Comparison of ENCODE assay signal across 8 cellular contexts in the genomic region with DNA sequence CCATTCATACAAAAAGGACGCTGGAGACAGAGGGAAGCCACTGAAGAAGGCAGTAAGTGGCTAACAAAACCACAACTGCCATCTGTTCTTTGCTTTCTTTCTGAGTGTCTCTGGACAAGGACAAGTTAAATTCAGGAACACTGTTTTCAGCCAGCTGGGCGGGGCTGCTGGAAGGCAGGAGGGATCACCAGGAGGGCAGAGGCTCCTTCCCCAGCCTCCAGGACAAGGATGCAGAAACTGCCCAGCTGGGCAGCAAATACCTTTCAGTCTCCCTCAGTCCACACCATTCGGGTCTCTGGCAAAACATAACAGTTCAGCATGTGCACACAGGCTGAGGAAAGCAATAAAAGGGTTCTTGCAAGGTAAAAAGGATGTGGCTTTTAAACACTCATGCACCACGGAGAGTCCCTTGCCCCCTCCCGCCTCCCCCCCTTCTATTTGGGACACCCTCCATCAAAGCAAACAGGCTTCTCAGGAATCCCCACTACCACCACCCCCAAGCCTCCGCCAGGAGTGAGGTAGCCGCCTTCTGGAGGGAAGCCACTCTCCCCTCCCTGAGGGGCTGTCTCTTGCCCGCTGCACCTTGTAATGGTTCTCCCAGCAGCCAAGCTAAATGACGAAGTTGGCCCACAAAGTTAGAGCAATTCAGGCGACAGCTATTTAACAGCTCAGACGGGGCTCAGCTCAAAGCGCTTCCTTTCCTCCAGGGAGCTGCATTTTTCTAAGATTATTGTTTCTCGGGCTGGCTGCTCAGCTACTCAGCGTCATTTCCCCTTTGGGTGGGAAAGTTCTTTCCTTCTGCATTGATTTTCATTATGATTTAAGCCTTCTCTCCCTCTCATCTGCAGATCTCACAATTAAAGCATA. TPM values are rescaled to one million over a fixed set of nuclear protein-coding genes. Genes with fewer than 3 reads are reported as not detected.
A peak's percentile ranks its signal among the peaks of the same experiment; 100 is the strongest.
DNase-seq lines count a peak whose midpoint lies in the region; ATAC-seq and TF ChIP-seq lines count a peak whose summit lies in the region.

No MANE protein-coding gene starts in this region.

- peaks cover 38% of the 10 kb centered on the region for H3K79me1 ChIP-seq in mesendoderm (ENCODE audit: low read length)

- H3K27me3 Mint-ChIP-seq in chondrocyte (ENCODE audit: low read depth), result no peaks in the 10 kb centered on the region

- H3K79me2 ChIP-seq in mesendoderm (ENCODE audit: control insufficient read depth, insufficient read depth, low read length), result peaks cover 81% of the 10 kb centered on the region

- H3K4ac ChIP-seq in mesendoderm (ENCODE audit: low read depth, low read length), result no peak overlapping the region

- peaks cover 10% of the 10 kb centered on the region for H3K36me3 ChIP-seq in mesendoderm (ENCODE audit: control insufficient read depth, insufficient read depth, low read length)

- no peaks in the 10 kb centered on the region for H3K27me3 ChIP-seq in mesendoderm (ENCODE audit: insufficient read depth, low read length, poor library complexity)

- peaks cover 72% of the 10 kb centered on the region for H3K4me1 Mint-ChIP-seq in chondrocyte (ENCODE audit: low read depth)

- H3K27ac Mint-ChIP-seq in chondrocyte (ENCODE audit: unreplicated experiment), result peak overlapping the region; percentile 96

- no peak overlapping the region for H3K4me3 ChIP-seq in mesendoderm (ENCODE audit: low read length)

- no peak overlapping the region for H2BK15ac ChIP-seq in mesendoderm (replicated peaks; ENCODE audit: low read depth)

- peak; percentile 75 for DNase-seq in AG08395 (ENCODE audit: low spot score)
- DNase-seq in HS-27A (ENCODE audit: low read depth), result peak; percentile 65
- peak; percentile 44 for DNase-seq in activated CD4-positive, CD25-positive, alpha-beta regulatory T cell treated with anti-CD3 and anti-CD28 coated beads, Interleukin-2, amount 50 U/mL, for 72 hours
- no peak for DNase-seq in chondrocyte (ENCODE audit: low spot score)
- DNase-seq in mesendoderm, result peak; percentile 86
- DNase-seq in stimulated activated CD8-positive, alpha-beta memory T cell treated with anti-CD3 and anti-CD28 coated beads, Interleukin-2, amount 100 ng/mL, for 1 hour (ENCODE audit: low read depth in 2 of 2), result peak; percentile 41 to 47

- H3K18ac ChIP-seq in mesendoderm (ENCODE audit: low read length), result peak overlapping the region; percentile 18

- no peak overlapping the region for H2AK5ac ChIP-seq in mesendoderm (ENCODE audit: low read length)

- H3K36me3 Mint-ChIP-seq in chondrocyte (ENCODE audit: low read depth), result peaks cover 7% of the 10 kb centered on the region

- H3K9me3 Mint-ChIP-seq in chondrocyte (ENCODE audit: low read depth), result no peaks in the 10 kb centered on the region

- H3K4me1 ChIP-seq in mesendoderm (ENCODE audit: control insufficient read depth, low read depth, low read length), result peaks cover 40% of the 10 kb centered on the region

- peak overlapping the region; percentile 74 for H3K27ac ChIP-seq in mesendoderm (ENCODE audit: low read depth, low read length)

- peak overlapping the region; percentile 45 for H3K4me2 ChIP-seq in mesendoderm (ENCODE audit: low read length)

- no CpG with 5 or more reads among the region's 14 CpGs for WGBS in mesendoderm (ENCODE audit: extremely low coverage, insufficient coverage, low lambda C conversion rate)

- no peak for TF ChIP-seq CTCF in chondrocyte (IDR thresholded peaks at IDR 0.05)

- H3K9ac ChIP-seq in mesendoderm (ENCODE audit: low read length), result peak overlapping the region; percentile 48

- no peak overlapping the region for H2BK5ac ChIP-seq in mesendoderm (ENCODE audit: low read length)

- no peak overlapping the region for H4K8ac ChIP-seq in mesendoderm (ENCODE audit: low read depth, low read length)

- H3K56ac ChIP-seq in mesendoderm (ENCODE audit: low read length), result peak overlapping the region; percentile 69

- no peak for ATAC-seq in HG02970 (IDR thresholded peaks at IDR 0.05; ENCODE audit: low FRiP score, unreplicated experiment)
- no peak for ATAC-seq in HG03280 (IDR thresholded peaks at IDR 0.05; ENCODE audit: unreplicated experiment)

- peak overlapping the region; percentile 91 for H3K4me3 Mint-ChIP-seq in chondrocyte (ENCODE audit: unreplicated experiment)

- peak overlapping the region; percentile 36 for H3K23ac ChIP-seq in mesendoderm (ENCODE audit: low read length)

- no peak overlapping the region for H2BK120ac ChIP-seq in mesendoderm (ENCODE audit: low read depth, low read length)

- no peak overlapping the region for H4K5ac ChIP-seq in mesendoderm (ENCODE audit: low read length)

RNA-seq across cellular contexts. Expression of a gene that starts 3.8 kb away (rescaled TPM):
- 69.6 to 107 TPM (median 70.4 TPM) in 3 replicates for total RNA-seq in chondrocyte
- 36.8 TPM for polyA plus RNA-seq in mesendoderm (2013, experiment 1 of 2)
- 35.1 TPM for polyA plus RNA-seq in mesendoderm (2013, experiment 2 of 2)
